ENCODE assay signal across 16 cellular contexts in the genomic region with DNA sequence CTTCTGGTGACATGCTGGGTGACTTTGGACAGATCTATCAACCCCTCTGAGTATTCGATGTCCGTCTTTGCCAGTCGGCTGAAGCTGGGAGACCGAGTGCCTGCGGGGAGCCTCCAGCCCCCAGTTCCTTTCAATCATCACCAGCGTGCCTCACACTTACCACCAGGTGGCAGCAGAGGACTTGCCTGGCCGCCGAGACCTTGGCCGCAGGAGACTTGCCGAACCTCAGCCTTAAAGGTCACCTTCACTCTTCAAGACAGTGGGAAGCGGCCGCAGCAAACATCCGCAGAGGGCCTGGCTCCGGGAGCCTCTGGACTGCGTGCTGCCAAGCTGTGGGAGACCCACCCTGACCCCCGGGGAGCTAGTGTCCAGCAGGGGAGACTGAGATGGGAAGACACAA. TPM values are rescaled to one million over a fixed set of nuclear protein-coding genes. Genes with fewer than 3 reads are reported as not detected.
DNase-seq lines count a peak whose midpoint lies in the region; ATAC-seq and TF ChIP-seq lines count a peak whose summit lies in the region.
"Not testable (repeated sequence)": the region's sequence is repeated elsewhere in the genome, so short reads cannot be mapped to it uniquely, and the experiment has no call there.
"Had no signal": no experiment of that assay in that cellular context is flagged by ENCODE, and none has a peak within 500 bp of the region (broad histone marks: within the 10 kb centered on the region; RNA-seq: fewer than 3 reads in every experiment).

No MANE protein-coding gene starts in this region.

- not testable (repeated sequence) for H3K36me3 Mint-ChIP-seq in activated naive CD8-positive, alpha-beta T cell treated with anti-CD3 and anti-CD28 coated beads, Interleukin-2, amount 10 ng/mL, durations not matched to agents 7 days and 5 days

- POLR2A ChIA-PET in activated naive CD8-positive, alpha-beta T cell treated with anti-CD3 and anti-CD28 coated beads, Interleukin-2, amount 10 ng/mL, durations not matched to agents 7 days and 5 days (lab: Charles Lee) = not testable (repeated sequence)

- WGBS in heart left ventricle, 4 donors = no CpG with 5 or more reads among the region's 16 CpGs

- H3K27me3 ChIP-seq in heart left ventricle = not testable (repeated sequence)

- H3K27me3 Mint-ChIP-seq in activated naive CD8-positive, alpha-beta T cell treated with anti-CD3 and anti-CD28 coated beads, Interleukin-2, amount 10 ng/mL, durations not matched to agents 7 days and 5 days = not testable (repeated sequence)

- not testable (repeated sequence) for H3K4me1 Mint-ChIP-seq in activated naive CD8-positive, alpha-beta T cell treated with anti-CD3 and anti-CD28 coated beads, Interleukin-2, amount 10 ng/mL, durations not matched to agents 7 days and 5 days

- not testable (repeated sequence) for TF ChIP-seq POLR2A in heart left ventricle (IDR thresholded peaks at IDR 0.05)

- not testable (repeated sequence) for H3K27ac Mint-ChIP-seq in activated naive CD8-positive, alpha-beta T cell treated with anti-CD3 and anti-CD28 coated beads, Interleukin-2, amount 10 ng/mL, durations not matched to agents 7 days and 5 days

- TF ChIP-seq CTCF in heart left ventricle (IDR thresholded peaks at IDR 0.05); mucosa of descending colon (IDR thresholded peaks at IDR 0.05): not testable (repeated sequence)

- H3K4me1 ChIP-seq in heart left ventricle; mucosa of descending colon (ENCODE audit: low read depth): not testable (repeated sequence)

- H3K27ac ChIP-seq in heart left ventricle = not testable (repeated sequence)

- not testable (repeated sequence) for H3K4me3 Mint-ChIP-seq in activated naive CD8-positive, alpha-beta T cell treated with anti-CD3 and anti-CD28 coated beads, Interleukin-2, amount 10 ng/mL, durations not matched to agents 7 days and 5 days

- H3K36me3 ChIP-seq in heart left ventricle; mucosa of descending colon (ENCODE audit: low read depth): not testable (repeated sequence)

- DNase-seq in activated naive CD8-positive, alpha-beta T cell treated with anti-CD3 and anti-CD28 coated beads, Interleukin-2, amount 10 ng/mL, durations not matched to agents 7 days and 5 days; heart left ventricle; mucosa of descending colon; stimulated activated naive CD8-positive, alpha-beta T cell treated with anti-CD3 and anti-CD28 coated beads, Interleukin-15, Interleukin-2, amounts not matched to agents 100 U/mL and 50 U/mL, for 24 hours: not testable (repeated sequence)

- intact Hi-C loops in heart left ventricle (cut with DNase I); mucosa of descending colon (cut with DNase I, micrococcal nuclease): not testable (repeated sequence)

- not testable (repeated sequence) for H3K9me3 ChIP-seq in heart left ventricle, mucosa of descending colon

- H3K9me3 Mint-ChIP-seq in activated naive CD8-positive, alpha-beta T cell treated with anti-CD3 and anti-CD28 coated beads, Interleukin-2, amount 10 ng/mL, durations not matched to agents 7 days and 5 days = not testable (repeated sequence)

- ATAC-seq in GM18498 (IDR thresholded peaks at IDR 0.05; ENCODE audit: unreplicated experiment) (peak; percentile 52), GM19463 (IDR thresholded peaks at IDR 0.05; ENCODE audit: unreplicated experiment) (peak; percentile 23), HG03280 (IDR thresholded peaks at IDR 0.05; ENCODE audit: unreplicated experiment) (peak; percentile 60), SK-N-SH treated with all-trans-retinoic acid at 6 μM for 48 hours (peak; percentile 89), heart left ventricle (peak; percentile 68 to 78 (median 74)), mucosa of descending colon (peak; percentile 90)
- ATAC-seq in activated naive CD8-positive, alpha-beta T cell treated with anti-CD3 and anti-CD28 coated beads, Interleukin-2, amount 10 ng/mL, durations not matched to agents 7 days and 5 days (ENCODE audit: low read depth) = peak; percentile 33
- peak; percentile 68 for ATAC-seq in stimulated activated naive CD8-positive, alpha-beta T cell treated with anti-CD3 and anti-CD28 coated beads, Interleukin-15, Interleukin-2, amounts not matched to agents 100 U/mL and 50 U/mL, for 24 hours

- not testable (repeated sequence) for H3K4me3 ChIP-seq in heart left ventricle, mucosa of descending colon

RNA-seq across cellular contexts. Expression of a gene that starts 7.8 kb away (rescaled TPM):
- not detected for total RNA-seq in activated naive CD8-positive, alpha-beta T cell treated with anti-CD3 and anti-CD28 coated beads, Interleukin-2, amount 10 ng/mL, durations not matched to agents 7 days and 5 days
- total RNA-seq in heart left ventricle = not detected
- not detected for polyA plus RNA-seq in heart left ventricle
- not detected for total RNA-seq in mucosa of descending colon
- total RNA-seq: activated CD4-positive, alpha-beta memory T cell treated with anti-CD3 and anti-CD28 coated beads, Interleukin-2, amount 10 ng/mL, durations not matched to agents 7 days and 5 days; cardiac septum; H9; left ventricle myocardium inferior; mononuclear cell; pulmonary artery endothelial cell had no signal
- polyA plus RNA-seq: CD14-positive monocyte, small intestine had no signal

Comparison
In these comparisons a context has a peak if more than half of its experiments do, and no peak if none do; other contexts are left out.
1. ATAC-seq: peak in every context shown above with its lines; median percentile 90 in mucosa of descending colon; 89 in SK-N-SH treated with all-trans-retinoic acid at 6 μM for 48 hours; 74 in heart left ventricle; 68 in stimulated activated naive CD8-positive, alpha-beta T cell treated with anti-CD3 and anti-CD28 coated beads, Interleukin-15, Interleukin-2, amounts not matched to agents 100 U/mL and 50 U/mL, for 24 hours; 60 in HG03280; 52 in GM18498; 33 in activated naive CD8-positive, alpha-beta T cell treated with anti-CD3 and anti-CD28 coated beads, Interleukin-2, amount 10 ng/mL, durations not matched to agents 7 days and 5 days; 23 in GM19463.